In genomic region chr20:2757001-2757400, GRCh38 we compare ENCODE assay signal across 25 cellular contexts. TPM values are rescaled to one million over a fixed set of nuclear protein-coding genes. Genes with fewer than 3 reads are reported as not detected.
"Had no signal": no experiment of that assay in that cellular context is flagged by ENCODE, and none has a peak within 500 bp of the region (broad histone marks: within the 10 kb centered on the region; RNA-seq: fewer than 3 reads in every experiment).

No MANE protein-coding gene starts in this region.

- ATAC-seq: activated T-cell treated with anti-CD3 and anti-CD28 coated beads, Interleukin-2, amount 50 U/mL, for 4 hours; WTC11 had no signal

- H3K9me3 ChIP-seq: Peyer's patch had no signal

- H3K4me3 ChIP-seq: cardiac muscle cell, Peyer's patch, SJSA1 had no signal

- H3K4me3 Mint-ChIP-seq: activated naive CD4-positive, alpha-beta T cell treated with anti-CD3 and anti-CD28 coated beads for 36 hours; activated naive CD8-positive, alpha-beta T cell treated with anti-CD3 and anti-CD28 coated beads for 36 hours; activated T-cell treated with anti-CD3 and anti-CD28 coated beads, Interleukin-2, amount 50 U/mL, for 4 hours; WTC11 had no signal

- H3K36me3 Mint-ChIP-seq: activated naive CD8-positive, alpha-beta T cell treated with anti-CD3 and anti-CD28 coated beads for 36 hours; WTC11 had no signal

- DNase-seq: activated CD4-positive, alpha-beta T cell treated with anti-CD3 and anti-CD28 coated beads for 48 hours; activated CD4-positive, alpha-beta T cell treated with anti-CD3 and anti-CD28 coated beads, Interleukin-2, amount 50 U/mL, for 4 hours; activated CD4-positive, CD25-positive, alpha-beta regulatory T cell treated with anti-CD3 and anti-CD28 coated beads, Interleukin-2, amount 50 U/mL, for 72 hours; activated effector memory CD4-positive, alpha-beta T cell treated with anti-CD3 and anti-CD28 coated beads, Interleukin-2, amount 50 U/mL, for 16 hours; activated naive CD4-positive, alpha-beta T cell treated with anti-CD3 and anti-CD28 coated beads for 36 hours; activated naive CD8-positive, alpha-beta T cell treated with anti-CD3 and anti-CD28 coated beads for 36 hours; activated T-cell treated with anti-CD3 and anti-CD28 coated beads, Interleukin-2, amount 50 U/mL, for 4 hours; brain microvascular endothelial cell; Kasumi-1; NCI-H1105 treated with DMSO at 0.1 percent for 48 hours; NCI-H1436 treated with DMSO at 0.1 percent for 48 hours; NCI-H187; NCI-H2081; NCI-H510A treated with DMSO at 0.1 percent for 48 hours; NCI-H69; NK-92 treated with Interleukin-12 subunit alpha and Interleukin-12 subunit beta, amount 100 ng/mL, for 24 hours; Right ventricle myocardium superior; SW 1271 had no signal

- H3K36me3 ChIP-seq: brain microvascular endothelial cell, cardiac muscle cell, Peyer's patch had no signal

- H3K27ac ChIP-seq: brain microvascular endothelial cell, cardiac muscle cell, Peyer's patch, RWPE1, SJSA1 had no signal

- H3K9me3 Mint-ChIP-seq: activated naive CD4-positive, alpha-beta T cell treated with anti-CD3 and anti-CD28 coated beads for 36 hours; activated naive CD8-positive, alpha-beta T cell treated with anti-CD3 and anti-CD28 coated beads for 36 hours; activated T-cell treated with anti-CD3 and anti-CD28 coated beads, Interleukin-2, amount 50 U/mL, for 4 hours; WTC11 had no signal

- H3K27ac Mint-ChIP-seq: activated naive CD4-positive, alpha-beta T cell treated with anti-CD3 and anti-CD28 coated beads for 36 hours; activated naive CD8-positive, alpha-beta T cell treated with anti-CD3 and anti-CD28 coated beads for 36 hours; WTC11 had no signal

- H3K27me3 ChIP-seq: Peyer's patch, SJSA1 had no signal

RNA-seq across cellular contexts. Expression of gene C20orf141, which starts 57.8 kb away (rescaled TPM):
- total RNA-seq: activated CD8-positive, alpha-beta memory T cell treated with anti-CD3 and anti-CD28 coated beads for 36 hours; activated naive CD4-positive, alpha-beta T cell treated with anti-CD3 and anti-CD28 coated beads for 36 hours; activated naive CD8-positive, alpha-beta T cell treated with anti-CD3 and anti-CD28 coated beads for 36 hours; activated T-cell treated with anti-CD3 and anti-CD28 coated beads, Interleukin-2, amount 50 U/mL, for 4 hours; cardiac muscle cell; Peyer's patch; Right ventricle myocardium superior; SJSA1; T-helper 1 cell treated with Interleukin-12 subunit alpha and Interleukin-12 subunit beta and Interleukin-4 antibody, amounts not matched to agents 30 ng/mL and 1 ng/mL, for 36 hours; WTC11 had no signal

RNA-seq across cellular contexts. Expression of gene TMEM239, which starts 59.2 kb away (rescaled TPM):
- total RNA-seq: activated CD8-positive, alpha-beta memory T cell treated with anti-CD3 and anti-CD28 coated beads for 36 hours; activated naive CD4-positive, alpha-beta T cell treated with anti-CD3 and anti-CD28 coated beads for 36 hours; activated naive CD8-positive, alpha-beta T cell treated with anti-CD3 and anti-CD28 coated beads for 36 hours; activated T-cell treated with anti-CD3 and anti-CD28 coated beads, Interleukin-2, amount 50 U/mL, for 4 hours; cardiac muscle cell; Peyer's patch; Right ventricle myocardium superior; SJSA1; T-helper 1 cell treated with Interleukin-12 subunit alpha and Interleukin-12 subunit beta and Interleukin-4 antibody, amounts not matched to agents 30 ng/mL and 1 ng/mL, for 36 hours; WTC11 had no signal
